8 cellular contexts compared by ENCODE assay signal in genomic region chr2:56008661-56009411, GRCh38.
DNase-seq lines count a peak whose midpoint lies in the region; TF ChIP-seq lines count a peak whose summit lies in the region.

No MANE protein-coding gene starts in this region.

- H3K9me3 ChIP-seq in AG04450 (ENCODE audit: control insufficient read depth, insufficient read depth, low read length) (no peaks in the 10 kb centered on the region), iPS-20b (ENCODE audit: insufficient read depth, low read depth, low read length) (no peaks in the 10 kb centered on the region), transverse colon (no peaks in the 10 kb centered on the region)

- DNase-seq in AG04450 (ENCODE audit: low read depth, low spot score) (peak; percentile 72), NCI-H1417 treated with DMSO at 0.1 percent for 48 hours (lab: John Stamatoyannopoulos, UW) (peak; percentile 89), transverse colon (peak; percentile 18), activated T-cell treated with anti-CD3 and anti-CD28 coated beads for 4 hours (no peak), LoVo (ENCODE audit: low spot score) (no peak)
- DNase-seq in activated CD4-positive, alpha-beta T cell treated with anti-CD3 and anti-CD28 coated beads for 4 hours, result no peak

- CTCF ChIA-PET in AG04450 (lab: Charles Lee), result interaction anchor here (0.5 to 8.9 kb wide), 7 partner anchors 30 to 320 kb away, joined by 3 to 123 read pairs (median 4); no protein-coding TSS in a partner anchor

- H3K4me1 ChIP-seq in iPS-20b (ENCODE audit: insufficient read depth, low read length), result peaks cover 4% of the 10 kb centered on the region; the same call in 1 of the 2 replicates
- H3K4me1 ChIP-seq in transverse colon, result peaks cover 0 to 8% (median 3%) of the 10 kb centered on the region in 4 donors

- no peak overlapping the region for H3K9ac ChIP-seq in iPS-20b (ENCODE audit: low read depth, low read length)

- TF ChIP-seq CTCF in AG04450 (IDR thresholded peaks at IDR 0.05; ENCODE audit: low read depth, low read length) (no peak), transverse colon (IDR thresholded peaks at IDR 0.05) (no peak)

- H3K4me3 ChIP-seq in AG04450 (ENCODE audit: low read depth, low read length), result no peak overlapping the region
- peak overlapping the region; percentile 26; the same call in 1 of the 2 replicates for H3K4me3 ChIP-seq in iPS-20b (ENCODE audit: low read length)
- H3K4me3 ChIP-seq in transverse colon, result no peak overlapping the region

- in situ Hi-C loops in transverse colon (cut with MboI; ENCODE audit: low pct_ligation_motif_present in 1 of 4, low pct_unique_long_range_greater_than_20kb in 1 of 4, low sequenced_read_pairs in 3 of 4), result no loop called here

- POLR2A ChIA-PET in AG04450 (lab: Yijun Ruan, JAX), result no interaction called here

- H3K36me3 ChIP-seq in iPS-20b (ENCODE audit: insufficient read depth, low read depth, low read length), result no peaks in the 10 kb centered on the region
- H3K36me3 ChIP-seq in transverse colon, result no peaks in the 10 kb centered on the region

- TF ChIP-seq POLR2A in transverse colon (IDR thresholded peaks at IDR 0.05), result no peak

- 15 to 26% methylated on average over 5 to 8 of the region's 8 CpGs for WGBS in transverse colon (ENCODE audit: low coverage in 1 of 2), 2 donors

- H3K27me3 ChIP-seq in AG04450 (ENCODE audit: control insufficient read depth, insufficient read depth, low read length), result no peaks in the 10 kb centered on the region
- H3K27me3 ChIP-seq in iPS-20b (ENCODE audit: insufficient read depth, low read length), result peaks cover 15% of the 10 kb centered on the region; the same call in 1 of the 2 replicates
- no peaks in the 10 kb centered on the region for H3K27me3 ChIP-seq in transverse colon

- no peak for TF ChIP-seq EP300 in transverse colon (IDR thresholded peaks at IDR 0.05; ENCODE audit: low read depth)

- peak overlapping the region; percentile 47 for H3K27ac ChIP-seq in AG04450 (ENCODE audit: low read depth, low read length)
- H3K27ac ChIP-seq in angular gyrus (ENCODE audit: low read depth, low read length), result peak overlapping the region; percentile 90
- H3K27ac ChIP-seq in iPS-20b (ENCODE audit: low read length), result no peak overlapping the region
- peak overlapping the region in 1 of 4 donors; percentile 19 for H3K27ac ChIP-seq in transverse colon

- intact Hi-C loops in transverse colon (cut with DNase I; ENCODE audit: low total_unique reads), result no loop called here

Comparison
In these comparisons a context has a peak if more than half of its experiments do, and no peak if none do; other contexts are left out.
1. DNase-seq: peak in AG04450 (single experiment), NCI-H1417 treated with DMSO at 0.1 percent for 48 hours (single experiment) and transverse colon (single experiment); none in activated T-cell treated with anti-CD3 and anti-CD28 coated beads for 4 hours (single experiment), LoVo (single experiment) and activated CD4-positive, alpha-beta T cell treated with anti-CD3 and anti-CD28 coated beads for 4 hours (0 of 2).